ENCODE assay signal across 23 cellular contexts in the genomic region with DNA sequence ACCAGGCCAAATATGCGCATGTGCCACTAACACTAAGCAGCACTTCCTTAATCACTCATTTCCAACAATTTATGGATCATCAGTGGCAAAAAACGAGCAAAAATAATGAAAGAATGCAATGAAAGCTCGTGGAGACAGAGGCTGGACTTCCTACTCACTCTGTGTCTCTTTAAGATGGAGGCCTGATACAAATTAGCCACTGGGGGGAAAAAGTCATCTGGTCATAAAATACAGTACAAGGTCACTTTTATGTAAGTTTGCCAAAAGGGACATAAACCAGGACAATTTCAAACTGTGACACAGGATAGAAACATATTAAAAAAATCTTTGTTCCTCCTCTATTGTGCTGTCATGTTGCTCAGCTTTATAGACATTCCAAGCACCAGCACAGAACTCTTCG.
"Had no signal": no experiment of that assay in that cellular context is flagged by ENCODE, and none has a peak within 500 bp of the region (broad histone marks: within the 10 kb centered on the region; RNA-seq: fewer than 3 reads in every experiment).

No MANE protein-coding gene starts in this region.

- H3K9me3 ChIP-seq: adrenal gland, ascending aorta, right lobe of liver, testis, vagina had no signal

- DNase-seq: activated CD4-positive, alpha-beta T cell treated with anti-CD3 and anti-CD28 coated beads, Interleukin-2, amount 10 ng/mL, durations not matched to agents 7 days and 5 days; activated CD4-positive, CD25-positive, alpha-beta regulatory T cell treated with anti-CD3 and anti-CD28 coated beads, Interleukin-2, amount 50 U/mL, for 72 hours; activated CD8-positive, alpha-beta T cell treated with anti-CD3 and anti-CD28 coated beads, Interleukin-2, amount 10 ng/mL, durations not matched to agents 7 days and 5 days; activated naive CD4-positive, alpha-beta T cell; brain microvascular endothelial cell; caudate nucleus; dorsolateral prefrontal cortex; hippocampal formation; islet precursor cell; left cardiac atrium; naive B cell; nucleus accumbens; right lobe of liver; stimulated activated CD4-positive, alpha-beta T cell treated with anti-CD3 and anti-CD28 coated beads, Interleukin-1b, Interleukin-23, amount 100 ng/mL, for 48 hours; T-cell; testis had no signal

- H3K4me3 ChIP-seq: adrenal gland, ascending aorta, dorsolateral prefrontal cortex, right lobe of liver, skin epidermis, testis, vagina had no signal

- H3K36me3 ChIP-seq: brain microvascular endothelial cell, right lobe of liver, vagina had no signal

- H3K9ac ChIP-seq: parathyroid adenoma had no signal

- H3K27ac ChIP-seq: adrenal gland, ascending aorta, brain microvascular endothelial cell, dorsolateral prefrontal cortex, parathyroid adenoma, right lobe of liver, skin epidermis, testis, vagina had no signal

- H3K27me3 ChIP-seq: adrenal gland, ascending aorta, brain microvascular endothelial cell, dorsolateral prefrontal cortex, right lobe of liver, testis, vagina had no signal

- H3K4me1 ChIP-seq: ascending aorta, parathyroid adenoma, testis, vagina had no signal

- ATAC-seq: activated CD8-positive, alpha-beta T cell treated with anti-CD3 and anti-CD28 coated beads, Interleukin-2, amount 10 ng/mL, durations not matched to agents 7 days and 5 days; activated T-helper 17 cell treated with anti-CD3 and anti-CD28 coated beads, Interleukin-2, amount 50 U/mL, for 72 hours; left cardiac atrium; right lobe of liver; stimulated activated effector memory CD8-positive, alpha-beta T cell treated with anti-CD3 and anti-CD28 coated beads, Interleukin-12 subunit alpha, Interleukin-12 subunit beta, amount 100 ng/mL, for 72 hours; T-cell had no signal
